Comparison of ENCODE assay signal across 9 cellular contexts in the genomic region with DNA sequence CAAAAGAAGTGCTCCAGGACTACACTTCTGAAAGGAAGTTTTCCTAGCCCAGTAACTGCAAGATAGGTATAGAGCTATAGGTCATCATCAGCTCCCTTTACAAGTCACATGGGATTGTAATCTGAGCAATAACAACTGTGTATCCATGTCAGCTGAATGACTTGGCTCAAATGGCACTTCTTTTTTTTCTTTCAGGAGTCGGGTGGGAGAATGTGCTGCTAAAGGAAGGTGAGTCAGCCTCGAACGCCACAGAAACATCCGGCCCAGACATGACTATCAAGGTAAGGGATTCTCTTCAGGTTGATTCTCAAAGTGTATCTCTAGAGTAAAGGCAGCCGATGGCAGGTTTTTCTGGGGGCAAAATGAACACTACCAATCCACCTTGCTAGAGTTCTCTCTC.
DNase-seq lines count a peak whose midpoint lies in the region; ATAC-seq, FAIRE-seq and TF ChIP-seq lines count a peak whose summit lies in the region.
"Had no signal": no experiment of that assay in that cellular context is flagged by ENCODE, and none has a peak within 500 bp of the region (broad histone marks: within the 10 kb centered on the region; RNA-seq: fewer than 3 reads in every experiment).

No MANE protein-coding gene starts in this region.

- H3K36me3 ChIP-seq in mucosa of descending colon (ENCODE audit: low read depth), result no peaks in the 10 kb centered on the region

- intact Hi-C loops in mucosa of descending colon (cut with DNase I, micrococcal nuclease), result no loop called here

- peak; percentile 6 to 20 for DNase-seq in stimulated activated CD4-positive, alpha-beta T cell treated with anti-CD3 and anti-CD28 coated beads, Interleukin-2, amount 100 ng/mL, for 24 hours
- no peak for DNase-seq in stimulated activated CD4-positive, alpha-beta T cell treated with anti-CD3 and anti-CD28 coated beads, Interleukin-4, amount 100 ng/mL, for 24 hours
- no peak for DNase-seq in T-helper 17 cell
- peak; percentile 41 for DNase-seq in fibroblast of villous mesenchyme (ENCODE audit: low read depth)
- DNase-seq in urothelium cell line (ENCODE audit: low spot score), result peak; percentile 66
- no peak for DNase-seq in RPMI8226
- DNase-seq in mucosa of descending colon, result no peak
- DNase-seq: naive thymus-derived CD8-positive, alpha-beta T cell had no signal

- peaks cover 2% of the 10 kb centered on the region for H3K4me1 Mint-ChIP-seq in T-helper 17 cell
- H3K4me1 Mint-ChIP-seq: naive thymus-derived CD8-positive, alpha-beta T cell had no signal

- H3K9me3 ChIP-seq in T-helper 17 cell (ENCODE audit: control insufficient read depth, low read length, poor library complexity, severe bottlenecking), result no peaks in the 10 kb centered on the region
- no peaks in the 10 kb centered on the region for H3K9me3 ChIP-seq in mucosa of descending colon

- H3K4me3 ChIP-seq in fibroblast of villous mesenchyme (ENCODE audit: low read depth, low read length) (no peak overlapping the region), mucosa of descending colon (no peak overlapping the region)

- peak; percentile 65 for ATAC-seq in T-helper 17 cell
- no peak for ATAC-seq in HG03025 (IDR thresholded peaks at IDR 0.05; ENCODE audit: low FRiP score, unreplicated experiment)
- no peak for ATAC-seq in mucosa of descending colon
- ATAC-seq: naive thymus-derived CD8-positive, alpha-beta T cell had no signal

- H3K4me1 ChIP-seq in mucosa of descending colon (ENCODE audit: low read depth), result no peaks in the 10 kb centered on the region

- no peaks in the 10 kb centered on the region for H3K27me3 Mint-ChIP-seq in T-helper 17 cell

- no peaks in the 10 kb centered on the region for H3K36me3 Mint-ChIP-seq in T-helper 17 cell (ENCODE audit: low read depth)
- H3K36me3 Mint-ChIP-seq: naive thymus-derived CD8-positive, alpha-beta T cell had no signal

- TF ChIP-seq CTCF in fibroblast of villous mesenchyme (IDR thresholded peaks at IDR 0.05; ENCODE audit: insufficient read depth, low read depth, low read length), result no peak
- TF ChIP-seq CTCF in mucosa of descending colon (IDR thresholded peaks at IDR 0.05), result no peak

- H3K4me3 Mint-ChIP-seq in T-helper 17 cell, result no peak overlapping the region
- H3K4me3 Mint-ChIP-seq: naive thymus-derived CD8-positive, alpha-beta T cell had no signal

- FAIRE-seq in urothelium cell line (lab: Jason Lieb, UNC), result no peak

- H3K27ac Mint-ChIP-seq in T-helper 17 cell, result no peak overlapping the region

Comparison
In these comparisons a context has a peak if more than half of its experiments do, and no peak if none do; other contexts are left out.
1. DNase-seq: peak in stimulated activated CD4-positive, alpha-beta T cell treated with anti-CD3 and anti-CD28 coated beads, Interleukin-2, amount 100 ng/mL, for 24 hours (2 of 2), fibroblast of villous mesenchyme (single experiment) and urothelium cell line (single experiment); none in stimulated activated CD4-positive, alpha-beta T cell treated with anti-CD3 and anti-CD28 coated beads, Interleukin-4, amount 100 ng/mL, for 24 hours (single experiment), T-helper 17 cell (0 of 3), RPMI8226 (single experiment) and mucosa of descending colon (0 of 3).